In genomic region chr4:55437356-55437796, GRCh38 we compare ENCODE assay signal across 1 cellular context.
TF ChIP-seq lines count a peak whose summit lies in the region.

No MANE protein-coding gene starts in this region.

TF ChIP-seq in K562, 482 proteins besides CTCF, POLR2A, EP300 and RAD21 (continued from another document):
- TF ChIP-seq E2F5 (CRISPR knock-in tag; IDR thresholded peaks at IDR 0.05) (no peak), FOXA3 (CRISPR knock-in tag; conservative IDR thresholded peaks at IDR 0.05 in 1 of 2, IDR thresholded peaks at IDR 0.05 in 1 of 2) (peak in 1 of 2 experiments; percentile 62; a peak in 1 of 4 replicates), SMARCA4 (IDR thresholded peaks at IDR 0.05) (peak; percentile 83), DPF2 (IDR thresholded peaks at IDR 0.05) (peak; percentile 87), JUND (IDR thresholded peaks at IDR 0.05; ENCODE audit: borderline replicate concordance, low read depth, low read length) (no peak), JUND (tag; IDR thresholded peaks at IDR 0.05; ENCODE audit: borderline replicate concordance, low read depth, low read length) (peak; percentile 59; the same call in 1 of the 3 replicates), XRCC3 (IDR thresholded peaks at IDR 0.05) (no peak)
TF ChIP-seq in K562: peak in this region for 51.
